In genomic region chr2:146477383-146477782, GRCh38 we compare ENCODE assay signal across 2 cellular contexts.
TF ChIP-seq lines count a peak whose summit lies in the region.

No MANE protein-coding gene starts in this region.

TF ChIP-seq in GM23338, 12 proteins besides CTCF, POLR2A, EP300 and RAD21:
- TF ChIP-seq STAT1 (IDR thresholded peaks at IDR 0.05; ENCODE audit: unreplicated experiment) (no peak), ETS1 (IDR thresholded peaks at IDR 0.05) (no peak), REST (IDR thresholded peaks at IDR 0.05; ENCODE audit: unreplicated experiment) (no peak), JUNB (IDR thresholded peaks at IDR 0.05; ENCODE audit: unreplicated experiment) (no peak), NANOG (IDR thresholded peaks at IDR 0.05; ENCODE audit: borderline replicate concordance) (no peak), EZH2phosphoT487 (IDR thresholded peaks at IDR 0.05; ENCODE audit: unreplicated experiment) (no peak), CREB1 (CRISPR knock-in tag; IDR thresholded peaks at IDR 0.05; ENCODE audit: low read depth) (no peak), ZNF331 (CRISPR knock-in tag; IDR thresholded peaks at IDR 0.05; ENCODE audit: low read depth) (no peak), POLR2AphosphoS5 (IDR thresholded peaks at IDR 0.05; ENCODE audit: low read depth) (no peak), ZNF462 (CRISPR knock-in tag; IDR thresholded peaks at IDR 0.05) (no peak)

TF ChIP-seq in H1, 55 proteins besides CTCF, POLR2A, EP300 and RAD21:
- TF ChIP-seq SIN3A (conservative IDR thresholded peaks at IDR 0.05 in 1 of 2, IDR thresholded peaks at IDR 0.05 in 1 of 2; ENCODE audit: low read depth in 1 of 2, low read length in 2 of 2): no peak
- no peak for TF ChIP-seq ATF2 (IDR thresholded peaks at IDR 0.05; ENCODE audit: low read length)
- TF ChIP-seq HDAC6 (IDR thresholded peaks at IDR 0.05; ENCODE audit: low read depth, low read length): no peak
- TF ChIP-seq TCF12 (IDR thresholded peaks at IDR 0.05; ENCODE audit: low read depth, low read length): no peak
- TF ChIP-seq HDAC2 (IDR thresholded peaks at IDR 0.05; ENCODE audit: borderline replicate concordance in 1 of 2, low read depth in 2 of 2, low read length in 2 of 2): no peak
- no peak for TF ChIP-seq MAFK (IDR thresholded peaks at IDR 0.05; ENCODE audit: low read depth, low read length)
